In genomic region chr17:8223356-8224063, GRCh38 we compare ENCODE assay signal across 1 cellular context.
A peak's percentile ranks its signal among the peaks of the same experiment; 100 is the strongest.
TF ChIP-seq lines count a peak whose summit lies in the region.

No MANE protein-coding gene starts in this region.

TF ChIP-seq in GM12878, 131 proteins besides CTCF, POLR2A, EP300 and RAD21:
- TF ChIP-seq NRF1 (conservative IDR thresholded peaks at IDR 0.05; ENCODE audit: low read depth, low read length) (no peak), YY1 (IDR thresholded peaks at IDR 0.05; ENCODE audit: low read depth, low read length) (0 out of 2 replicates have a peak, but pooled peaks have one; percentile 7), ATF3 (IDR thresholded peaks at IDR 0.05; ENCODE audit: borderline replicate concordance, extremely low read depth, low read depth, low read length) (0 out of 2 replicates have a peak, but pooled peaks have one; percentile 2), HDGF (IDR thresholded peaks at IDR 0.05) (peak; percentile 10; the same call in 1 of the 2 replicates), HSF1 (IDR thresholded peaks at IDR 0.05; ENCODE audit: low read depth, low read length) (no peak), POLR2AphosphoS2 (IDR thresholded peaks at IDR 0.05; ENCODE audit: low read depth, low read length) (no peak), MTA2 (IDR thresholded peaks at IDR 0.05; ENCODE audit: low read depth) (no peak), CHD4 (IDR thresholded peaks at IDR 0.05) (no peak), ZNF622 (IDR thresholded peaks at IDR 0.05) (no peak), ZSCAN29 (IDR thresholded peaks at IDR 0.05) (no peak), NFIC (IDR thresholded peaks at IDR 0.05; ENCODE audit: low read depth, low read length) (no peak), BCL11A (IDR thresholded peaks at IDR 0.05; ENCODE audit: low read depth, low read length) (no peak), PAX8 (IDR thresholded peaks at IDR 0.05) (no peak), MLLT1 (IDR thresholded peaks at IDR 0.05) (no peak), ZNF207 (IDR thresholded peaks at IDR 0.05; ENCODE audit: borderline replicate concordance) (0 out of 2 replicates have a peak, but pooled peaks have one; percentile 19), POLR2AphosphoS5 (IDR thresholded peaks at IDR 0.05; ENCODE audit: low read length) (0 out of 2 replicates have a peak, but pooled peaks have one; percentile 17), TCF3 (IDR thresholded peaks at IDR 0.05; ENCODE audit: borderline replicate concordance, insufficient read depth, low read depth, low read length) (no peak), BHLHE40 (IDR thresholded peaks at IDR 0.05; ENCODE audit: borderline replicate concordance in 1 of 2, low read depth in 2 of 2, low read length in 1 of 2) (peak in 1 of 2 experiments; percentile 3; a peak in 1 of 4 replicates), PAX5 (IDR thresholded peaks at IDR 0.05; ENCODE audit: borderline replicate concordance, low read depth, low read length) (0 out of 2 replicates have a peak, but pooled peaks have one; percentile 2), SMARCA5 (IDR thresholded peaks at IDR 0.05) (peak; percentile 54; the same call in 1 of the 2 replicates), MYB (IDR thresholded peaks at IDR 0.05; ENCODE audit: borderline replicate concordance, low read depth, low read length) (no peak), MXI1 (IDR thresholded peaks at IDR 0.05; ENCODE audit: low read depth, low read length) (peak; percentile 29; the same call in 1 of the 2 replicates), ATF7 (IDR thresholded peaks at IDR 0.05; ENCODE audit: low read depth) (no peak), BACH1 (IDR thresholded peaks at IDR 0.05; ENCODE audit: borderline replicate concordance) (0 out of 2 replicates have a peak, but pooled peaks have one; percentile 11), CHD2 (IDR thresholded peaks at IDR 0.05; ENCODE audit: borderline replicate concordance, low read depth, low read length) (no peak), SRF (IDR thresholded peaks at IDR 0.05; ENCODE audit: low read depth in 2 of 2, low read length in 2 of 2) (no peak), NFYA (IDR thresholded peaks at IDR 0.05; ENCODE audit: borderline replicate concordance, low read depth, low read length) (no peak), USF1 (IDR thresholded peaks at IDR 0.05; ENCODE audit: borderline replicate concordance, extremely low read length, insufficient read depth, low read depth, low read length) (peak; percentile 61), ZBTB40 (IDR thresholded peaks at IDR 0.05; ENCODE audit: borderline replicate concordance) (no peak), MYC (IDR thresholded peaks at IDR 0.05; ENCODE audit: insufficient read depth, insufficient read length, insufficient replicate concordance, low read length, severe bottlenecking) (peak; percentile 72), RAD51 (IDR thresholded peaks at IDR 0.05) (0 out of 2 replicates have a peak, but pooled peaks have one; percentile 7), MAX (IDR thresholded peaks at IDR 0.05; ENCODE audit: low read depth, low read length) (peak; percentile 69), RBBP5 (conservative IDR thresholded peaks at IDR 0.05) (no peak), RELB (IDR thresholded peaks at IDR 0.05; ENCODE audit: low read depth) (peak; percentile 16; the same call in 1 of the 2 replicates), RUNX3 (IDR thresholded peaks at IDR 0.05; ENCODE audit: low read length) (peak; percentile 29), EED (IDR thresholded peaks at IDR 0.05; ENCODE audit: low read depth) (no peak), SMC3 (IDR thresholded peaks at IDR 0.05; ENCODE audit: borderline replicate concordance, low read length) (no peak), CBFB (IDR thresholded peaks at IDR 0.05; ENCODE audit: low read depth) (0 out of 2 replicates have a peak, but pooled peaks have one; percentile 14), HDAC6 (IDR thresholded peaks at IDR 0.05; ENCODE audit: unreplicated experiment) (no peak), STAT1 (conservative IDR thresholded peaks at IDR 0.05) (no peak)
